In the genomic region with DNA sequence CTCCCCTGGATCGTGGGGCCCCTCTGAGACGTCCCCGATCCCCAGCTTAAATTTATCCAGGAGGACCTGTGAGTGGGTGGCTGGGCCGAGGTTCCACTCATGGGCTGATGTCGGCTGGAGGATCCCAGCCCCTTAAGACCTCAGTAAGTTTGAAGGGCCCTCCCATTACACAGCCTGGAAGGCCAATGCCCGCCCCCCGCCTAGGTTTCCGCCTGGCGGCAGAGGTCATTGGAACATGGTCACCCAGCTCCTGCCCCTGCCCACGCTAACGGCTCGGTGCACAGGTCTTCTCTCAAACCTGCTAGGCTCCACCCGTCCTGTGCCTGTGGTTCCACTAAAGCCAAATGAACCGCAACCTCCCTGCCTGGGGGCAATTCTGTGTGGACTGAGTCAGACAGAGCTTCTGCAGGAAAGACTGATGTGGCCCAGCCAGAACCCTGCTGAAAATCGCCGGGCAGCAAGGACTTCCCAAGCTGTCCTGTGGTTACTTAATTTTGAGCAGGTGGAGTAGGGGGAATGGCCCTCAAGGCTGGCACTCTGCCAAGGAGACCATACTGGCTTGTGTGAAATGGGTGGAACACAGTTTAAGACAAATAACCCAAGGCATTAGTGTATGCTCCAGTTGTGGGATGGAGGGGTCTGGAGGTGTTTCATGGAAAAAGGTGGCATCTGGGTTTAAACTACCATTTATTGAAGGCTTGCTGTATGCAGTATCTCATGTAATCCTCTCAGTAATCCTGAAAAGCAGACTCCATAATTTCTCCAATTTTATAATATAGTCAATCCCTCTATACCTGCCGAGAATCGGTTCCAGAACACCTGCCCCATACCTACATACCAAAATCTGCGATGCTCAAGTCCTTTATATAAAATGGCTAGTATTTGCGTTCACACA, we compare ENCODE assay signal across 8 cellular contexts. TPM values are rescaled to one million over a fixed set of nuclear protein-coding genes. Genes with fewer than 3 reads are reported as not detected.
DNase-seq lines count a peak whose midpoint lies in the region; ATAC-seq lines count a peak whose summit lies in the region.

No MANE protein-coding gene starts in this region.

- H3K27ac Mint-ChIP-seq in activated CD4-positive, alpha-beta T cell treated with anti-CD3 and anti-CD28 coated beads, Interleukin-2, amount 10 ng/mL, durations not matched to agents 24 days and 14 days, result peak overlapping the region; percentile 77
- H3K27ac Mint-ChIP-seq in effector memory CD8-positive, alpha-beta T cell, result peak overlapping the region; percentile 81 to 86
- H3K27ac Mint-ChIP-seq in stimulated activated naive CD8-positive, alpha-beta T cell treated with anti-CD3 and anti-CD28 coated beads, Interleukin-15, Interleukin-2, amounts not matched to agents 100 ng/mL and 50 ng/mL, for 24 hours, result peak overlapping the region; percentile 79

- in situ Hi-C loops in G401 (cut with HindIII; ENCODE audit: low sequenced_read_pairs), result no loop called here

- peaks cover 13% of the 10 kb centered on the region for H3K4me1 Mint-ChIP-seq in activated CD4-positive, alpha-beta T cell treated with anti-CD3 and anti-CD28 coated beads, Interleukin-2, amount 10 ng/mL, durations not matched to agents 24 days and 14 days
- peaks cover 14 to 15% of the 10 kb centered on the region in 2 donors for H3K4me1 Mint-ChIP-seq in effector memory CD8-positive, alpha-beta T cell (ENCODE audit: low read depth in 2 of 2)
- peaks cover 29% of the 10 kb centered on the region for H3K4me1 Mint-ChIP-seq in stimulated activated naive CD8-positive, alpha-beta T cell treated with anti-CD3 and anti-CD28 coated beads, Interleukin-15, Interleukin-2, amounts not matched to agents 100 ng/mL and 50 ng/mL, for 24 hours (ENCODE audit: low read depth)

- H3K4me3 Mint-ChIP-seq in activated CD4-positive, alpha-beta T cell treated with anti-CD3 and anti-CD28 coated beads, Interleukin-2, amount 10 ng/mL, durations not matched to agents 24 days and 14 days, result peak overlapping the region; percentile 85
- H3K4me3 Mint-ChIP-seq in effector memory CD8-positive, alpha-beta T cell, result peak overlapping the region; percentile 88 to 89
- peak overlapping the region; percentile 84 for H3K4me3 Mint-ChIP-seq in stimulated activated naive CD8-positive, alpha-beta T cell treated with anti-CD3 and anti-CD28 coated beads, Interleukin-15, Interleukin-2, amounts not matched to agents 100 ng/mL and 50 ng/mL, for 24 hours

- intact Hi-C loops in activated CD4-positive, alpha-beta T cell treated with anti-CD3 and anti-CD28 coated beads, Interleukin-2, amount 10 ng/mL, durations not matched to agents 24 days and 14 days (cut with micrococcal nuclease), result loop anchor here (1.0 to 5.0 kb wide), 5 partner anchors 87 to 1387 kb away; a partner anchor contains a TSS

- H3K4me1 ChIP-seq in mononuclear cell (ENCODE audit: insufficient read depth, low read length), result peaks cover 23% of the 10 kb centered on the region

- peak overlapping the region; percentile 33 for H3K4me3 ChIP-seq in mononuclear cell (ENCODE audit: low read length)

- peaks cover 5% of the 10 kb centered on the region for H3K36me3 Mint-ChIP-seq in activated CD4-positive, alpha-beta T cell treated with anti-CD3 and anti-CD28 coated beads, Interleukin-2, amount 10 ng/mL, durations not matched to agents 24 days and 14 days (ENCODE audit: low read depth)
- H3K36me3 Mint-ChIP-seq in effector memory CD8-positive, alpha-beta T cell (ENCODE audit: insufficient read depth), result peaks cover 8% of the 10 kb centered on the region
- H3K36me3 Mint-ChIP-seq in stimulated activated naive CD8-positive, alpha-beta T cell treated with anti-CD3 and anti-CD28 coated beads, Interleukin-15, Interleukin-2, amounts not matched to agents 100 ng/mL and 50 ng/mL, for 24 hours (ENCODE audit: low read depth), result peaks cover 6% of the 10 kb centered on the region

- peaks cover 37% of the 10 kb centered on the region for H3K27me3 Mint-ChIP-seq in activated CD4-positive, alpha-beta T cell treated with anti-CD3 and anti-CD28 coated beads, Interleukin-2, amount 10 ng/mL, durations not matched to agents 24 days and 14 days
- H3K27me3 Mint-ChIP-seq in effector memory CD8-positive, alpha-beta T cell, result no peaks in the 10 kb centered on the region
- no peaks in the 10 kb centered on the region for H3K27me3 Mint-ChIP-seq in stimulated activated naive CD8-positive, alpha-beta T cell treated with anti-CD3 and anti-CD28 coated beads, Interleukin-15, Interleukin-2, amounts not matched to agents 100 ng/mL and 50 ng/mL, for 24 hours

- no peaks in the 10 kb centered on the region for H3K27me3 ChIP-seq in mononuclear cell (ENCODE audit: insufficient read depth, low read length)

- DNase-seq in G401 (ENCODE audit: low spot score) (peak; percentile 55), NCI-H460 (ENCODE audit: extremely low read depth, low read depth) (peak; percentile 49), midbrain (lab: John Stamatoyannopoulos, UW) (no peak)
- DNase-seq in activated CD4-positive, alpha-beta T cell treated with anti-CD3 and anti-CD28 coated beads, Interleukin-2, amount 10 ng/mL, durations not matched to agents 24 days and 14 days, result peak; percentile 74
- peak; percentile 16 to 22 (median 20) for DNase-seq in effector memory CD8-positive, alpha-beta T cell

- H3K9me3 ChIP-seq in mononuclear cell (ENCODE audit: low read depth, low read length), result no peaks in the 10 kb centered on the region

- H3K9me3 Mint-ChIP-seq in activated CD4-positive, alpha-beta T cell treated with anti-CD3 and anti-CD28 coated beads, Interleukin-2, amount 10 ng/mL, durations not matched to agents 24 days and 14 days, result no peaks in the 10 kb centered on the region
- H3K9me3 Mint-ChIP-seq in effector memory CD8-positive, alpha-beta T cell, result no peaks in the 10 kb centered on the region
- no peaks in the 10 kb centered on the region for H3K9me3 Mint-ChIP-seq in stimulated activated naive CD8-positive, alpha-beta T cell treated with anti-CD3 and anti-CD28 coated beads, Interleukin-15, Interleukin-2, amounts not matched to agents 100 ng/mL and 50 ng/mL, for 24 hours

- peak; percentile 13 for ATAC-seq in HG02642 (IDR thresholded peaks at IDR 0.05; ENCODE audit: poor library complexity, unreplicated experiment)
- ATAC-seq in effector memory CD8-positive, alpha-beta T cell (replicated peaks), result peak; percentile 18

RNA-seq across cellular contexts. Expression of a gene that starts 0.9 kb away (rescaled TPM):
- total RNA-seq in G401 (2014; rRNA removed; shearing (Covaris generic)), result 4.9 and 7.6 TPM in 2 replicates
- total RNA-seq in NCI-H460 (2014; rRNA removed; shearing (Covaris generic)), result 11.2 and 15.1 TPM in 2 replicates
- polyA plus RNA-seq in NCI-H460 (2014; cell fraction: nucleus; rRNA removed), result 13.5 and 14.4 TPM in 2 replicates
- total RNA-seq in activated CD4-positive, alpha-beta T cell treated with anti-CD3 and anti-CD28 coated beads, Interleukin-2, amount 10 ng/mL, durations not matched to agents 24 days and 14 days, result 12.3 and 14.9 TPM in 2 replicates
- 1.9 TPM for total RNA-seq in mononuclear cell
